2 cellular contexts compared by ENCODE assay signal in the genomic region with DNA sequence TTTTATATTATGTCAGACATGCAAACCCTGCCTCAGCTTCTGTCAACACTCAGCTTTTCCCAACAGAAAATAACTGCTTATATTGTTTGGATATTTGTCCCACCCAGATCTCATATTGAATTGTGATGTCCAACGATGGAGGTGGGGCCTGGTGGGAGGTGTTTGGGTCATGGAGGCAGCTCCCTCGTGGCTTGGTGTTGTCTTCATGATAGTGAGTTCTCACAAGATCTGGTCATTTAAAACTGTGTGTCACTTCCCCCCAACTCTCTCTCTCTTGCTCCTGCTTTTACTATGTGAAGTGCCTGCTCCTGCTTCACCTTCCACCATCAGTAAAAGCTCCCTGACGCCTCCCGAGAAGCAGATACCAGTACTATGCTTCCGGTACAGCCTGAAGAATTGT.
TF ChIP-seq lines count a peak whose summit lies in the region.

No MANE protein-coding gene starts in this region.

TF ChIP-seq in GM23338, 12 proteins besides CTCF, POLR2A, EP300 and RAD21:
- TF ChIP-seq ZNF114 (CRISPR knock-in tag; IDR thresholded peaks at IDR 0.05) (no peak), CREB1 (CRISPR knock-in tag; IDR thresholded peaks at IDR 0.05; ENCODE audit: low read depth) (no peak)

TF ChIP-seq in SK-N-SH, 30 proteins besides CTCF, POLR2A, EP300 and RAD21:
- TF ChIP-seq TCF12 (IDR thresholded peaks at IDR 0.05) (no peak), EZH2phosphoT487 (IDR thresholded peaks at IDR 0.05; ENCODE audit: borderline replicate concordance, low read depth) (no peak)
